Comparison of ENCODE assay signal across 1 cellular context in genomic region chr4:7151668-7152227, GRCh38.
TF ChIP-seq lines count a peak whose summit lies in the region.

No MANE protein-coding gene starts in this region.

TF ChIP-seq in H1, 55 proteins besides CTCF, POLR2A, EP300 and RAD21:
- TF ChIP-seq ATF2 (IDR thresholded peaks at IDR 0.05; ENCODE audit: low read length) (no peak), SAP30 (IDR thresholded peaks at IDR 0.05; ENCODE audit: insufficient read depth, insufficient replicate concordance, low read length) (no peak), CREB1 (IDR thresholded peaks at IDR 0.05) (no peak)
